ENCODE assay signal across 1 cellular context in genomic region chr3:168267179-168267578, GRCh38.
TF ChIP-seq lines count a peak whose summit lies in the region.

No MANE protein-coding gene starts in this region.

TF ChIP-seq in WTC11, 78 proteins besides CTCF, POLR2A, EP300 and RAD21 (continued from another document):
- TF ChIP-seq ZNF512 (CRISPR knock-in tag; IDR thresholded peaks at IDR 0.05; ENCODE audit: borderline replicate concordance): no peak
